Comparison of ENCODE assay signal across 1 cellular context in the genomic region with DNA sequence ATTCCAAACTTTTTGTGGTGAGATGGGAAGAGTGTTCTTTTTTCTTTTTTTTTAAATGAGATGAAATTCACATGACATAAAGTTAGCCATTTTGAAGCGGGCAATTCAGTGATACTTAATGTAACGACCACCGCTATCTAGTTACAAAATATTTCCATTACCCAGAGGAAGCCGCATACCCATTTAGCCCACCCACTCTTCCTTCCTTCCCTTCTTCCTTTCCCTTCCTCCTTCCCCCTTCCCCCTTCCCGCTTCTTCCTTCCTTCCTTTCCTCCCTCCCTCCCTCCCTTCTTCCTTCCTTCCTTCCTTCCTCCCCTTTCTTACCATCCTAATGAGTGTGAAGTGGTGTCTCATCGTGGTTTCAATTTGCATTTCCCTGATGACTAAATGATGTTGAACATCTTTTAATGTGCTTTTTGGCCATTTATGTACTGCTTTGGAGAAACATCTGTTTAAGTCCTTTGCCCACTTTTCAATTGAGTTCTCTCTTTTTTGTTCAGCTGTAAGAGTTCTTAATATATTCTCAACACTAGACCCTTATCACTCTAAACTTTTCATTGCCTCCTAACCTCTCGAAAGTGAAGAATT.
A peak's percentile ranks its signal among the peaks of the same experiment; 100 is the strongest.
TF ChIP-seq lines count a peak whose summit lies in the region.

No MANE protein-coding gene starts in this region.

TF ChIP-seq in HepG2, 621 proteins besides CTCF, POLR2A, EP300 and RAD21 (continued from another document):
- TF ChIP-seq, protein P1, sequence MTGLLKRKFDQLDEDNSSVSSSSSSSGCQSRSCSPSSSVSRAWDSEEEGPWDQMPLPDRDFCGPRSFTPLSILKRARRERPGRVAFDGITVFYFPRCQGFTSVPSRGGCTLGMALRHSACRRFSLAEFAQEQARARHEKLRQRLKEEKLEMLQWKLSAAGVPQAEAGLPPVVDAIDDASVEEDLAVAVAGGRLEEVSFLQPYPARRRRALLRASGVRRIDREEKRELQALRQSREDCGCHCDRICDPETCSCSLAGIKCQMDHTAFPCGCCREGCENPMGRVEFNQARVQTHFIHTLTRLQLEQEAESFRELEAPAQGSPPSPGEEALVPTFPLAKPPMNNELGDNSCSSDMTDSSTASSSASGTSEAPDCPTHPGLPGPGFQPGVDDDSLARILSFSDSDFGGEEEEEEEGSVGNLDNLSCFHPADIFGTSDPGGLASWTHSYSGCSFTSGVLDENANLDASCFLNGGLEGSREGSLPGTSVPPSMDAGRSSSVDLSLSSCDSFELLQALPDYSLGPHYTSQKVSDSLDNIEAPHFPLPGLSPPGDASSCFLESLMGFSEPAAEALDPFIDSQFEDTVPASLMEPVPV (CRISPR knock-in tag; IDR thresholded peaks at IDR 0.05), result no peak
- TF ChIP-seq, protein P2, sequence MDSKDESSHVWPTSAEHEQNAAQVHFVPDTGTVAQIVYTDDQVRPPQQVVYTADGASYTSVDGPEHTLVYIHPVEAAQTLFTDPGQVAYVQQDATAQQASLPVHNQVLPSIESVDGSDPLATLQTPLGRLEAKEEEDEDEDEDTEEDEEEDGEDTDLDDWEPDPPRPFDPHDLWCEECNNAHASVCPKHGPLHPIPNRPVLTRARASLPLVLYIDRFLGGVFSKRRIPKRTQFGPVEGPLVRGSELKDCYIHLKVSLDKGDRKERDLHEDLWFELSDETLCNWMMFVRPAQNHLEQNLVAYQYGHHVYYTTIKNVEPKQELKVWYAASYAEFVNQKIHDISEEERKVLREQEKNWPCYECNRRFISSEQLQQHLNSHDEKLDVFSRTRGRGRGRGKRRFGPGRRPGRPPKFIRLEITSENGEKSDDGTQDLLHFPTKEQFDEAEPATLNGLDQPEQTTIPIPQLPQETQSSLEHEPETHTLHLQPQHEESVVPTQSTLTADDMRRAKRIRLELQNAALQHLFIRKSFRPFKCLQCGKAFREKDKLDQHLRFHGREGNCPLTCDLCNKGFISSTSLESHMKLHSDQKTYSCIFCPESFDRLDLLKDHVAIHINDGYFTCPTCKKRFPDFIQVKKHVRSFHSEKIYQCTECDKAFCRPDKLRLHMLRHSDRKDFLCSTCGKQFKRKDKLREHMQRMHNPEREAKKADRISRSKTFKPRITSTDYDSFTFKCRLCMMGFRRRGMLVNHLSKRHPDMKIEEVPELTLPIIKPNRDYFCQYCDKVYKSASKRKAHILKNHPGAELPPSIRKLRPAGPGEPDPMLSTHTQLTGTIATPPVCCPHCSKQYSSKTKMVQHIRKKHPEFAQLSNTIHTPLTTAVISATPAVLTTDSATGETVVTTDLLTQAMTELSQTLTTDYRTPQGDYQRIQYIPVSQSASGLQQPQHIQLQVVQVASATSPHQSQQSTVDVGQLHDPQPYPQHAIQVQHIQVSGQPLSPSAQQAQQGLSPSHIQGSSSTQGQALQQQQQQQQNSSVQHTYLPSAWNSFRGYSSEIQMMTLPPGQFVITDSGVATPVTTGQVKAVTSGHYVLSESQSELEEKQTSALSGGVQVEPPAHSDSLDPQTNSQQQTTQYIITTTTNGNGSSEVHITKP (CRISPR knock-in tag; IDR thresholded peaks at IDR 0.05; ENCODE audit: low read depth), result no peak
- TF ChIP-seq BHLHE40 (IDR thresholded peaks at IDR 0.05; ENCODE audit: low read length) (no peak), PCBP1 (IDR thresholded peaks at IDR 0.05; ENCODE audit: borderline replicate concordance, low read depth, low read length) (0 out of 2 replicates have a peak, but pooled peaks have one; percentile 57), HNRNPK (IDR thresholded peaks at IDR 0.05; ENCODE audit: low read depth, low read length, poor library complexity, severe bottlenecking) (peak; percentile 62), ZNF567 (CRISPR knock-in tag; IDR thresholded peaks at IDR 0.05; ENCODE audit: borderline replicate concordance) (no peak), SMAD1 (CRISPR knock-in tag; IDR thresholded peaks at IDR 0.05; ENCODE audit: borderline replicate concordance, low read depth) (no peak), MTF1 (CRISPR knock-in tag; IDR thresholded peaks at IDR 0.05) (no peak), KDM6A (CRISPR knock-in tag; IDR thresholded peaks at IDR 0.05; ENCODE audit: low read depth) (no peak)
